ENCODE assay signal across 8 cellular contexts in the genomic region with DNA sequence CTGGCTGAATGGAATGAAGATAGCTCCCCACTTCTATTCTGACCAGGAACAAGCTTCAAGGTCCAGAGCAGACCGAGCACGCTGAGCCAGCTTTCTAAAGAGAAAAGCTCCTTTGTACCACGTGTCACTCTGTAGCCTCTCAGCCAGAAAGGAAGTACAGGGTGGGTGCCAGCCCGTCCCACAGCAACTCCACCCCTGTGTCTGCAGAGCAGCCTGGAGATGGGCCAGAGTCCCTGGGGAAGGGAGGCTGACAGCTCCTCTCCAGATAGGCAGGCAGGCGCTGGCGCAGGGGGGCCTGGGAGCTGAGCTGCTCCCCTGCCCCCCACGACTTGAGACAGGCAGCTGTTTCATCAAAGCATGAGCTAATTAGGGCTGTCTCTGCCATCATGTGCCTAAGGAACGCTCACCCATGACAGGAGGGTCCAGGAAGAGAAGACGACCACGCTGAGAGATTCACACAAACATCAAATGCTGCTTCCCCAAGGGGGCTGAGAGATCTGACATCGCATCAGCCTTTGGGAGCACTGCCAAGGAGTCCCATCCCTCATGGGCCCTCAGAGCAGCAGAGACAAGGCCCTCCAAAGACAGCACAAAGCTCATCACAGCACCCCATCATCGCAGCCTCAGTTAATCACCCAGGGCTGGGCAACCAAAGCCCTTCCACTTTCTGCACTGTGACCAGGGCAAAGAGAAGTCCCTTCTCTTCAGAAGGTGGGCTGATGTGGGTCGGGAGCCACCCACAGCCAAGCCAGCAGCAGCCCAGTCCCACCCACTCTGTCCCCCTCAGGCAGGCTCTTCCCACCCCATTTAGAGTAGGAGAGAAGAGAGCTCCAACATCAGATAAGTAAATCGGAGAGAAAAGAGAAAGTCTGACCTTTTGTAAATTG.
A peak's percentile ranks its signal among the peaks of the same experiment; 100 is the strongest.
DNase-seq lines count a peak whose midpoint lies in the region; ATAC-seq, FAIRE-seq and TF ChIP-seq lines count a peak whose summit lies in the region.

No MANE protein-coding gene starts in this region.

- no peaks in the 10 kb centered on the region for H3K36me3 ChIP-seq in sigmoid colon

- DNase-seq in Caki2 (ENCODE audit: low read depth) (peak; percentile 30), NCI-H2196 (lab: John Stamatoyannopoulos, UW; ENCODE audit: unreplicated experiment) (peak; percentile 92), astrocyte of the spinal cord (ENCODE audit: low read depth, low spot score) (peak; percentile 57), iPS-NIHi11 (ENCODE audit: low spot score) (peak; percentile 62), sigmoid colon (peak; percentile 96), SKM-1 (lab: John Stamatoyannopoulos, UW; ENCODE audit: unreplicated experiment) (no peak), H54 (ENCODE audit: insufficient read length, low spot score) (no peak)

- in situ Hi-C loops in Caki2 (cut with HindIII; ENCODE audit: low pct_unique_long_range_greater_than_20kb, low sequenced_read_pairs), result no loop called here
- in situ Hi-C loops in astrocyte of the spinal cord (cut with HindIII; ENCODE audit: low sequenced_read_pairs), result no loop called here

- FAIRE-seq in H54 (lab: Jason Lieb, UNC), result no peak

- intact Hi-C loops in sigmoid colon (cut with DNase I), result loop anchor here (10.0 kb wide), 1 partner anchor 311 kb away; no protein-coding TSS in a partner anchor

- ATAC-seq in GM21576 (IDR thresholded peaks at IDR 0.05; ENCODE audit: unreplicated experiment), result peak; percentile 71

- H3K4me1 ChIP-seq in sigmoid colon, result peaks cover 0 to 39% (median 38%) of the 10 kb centered on the region in 4 donors

- H3K4me3 ChIP-seq in astrocyte of the spinal cord (ENCODE audit: low read depth, low read length), result no peak overlapping the region
- no peak overlapping the region for H3K4me3 ChIP-seq in sigmoid colon

- TF ChIP-seq EP300 in sigmoid colon (IDR thresholded peaks at IDR 0.05), result no peak

- H3K27ac ChIP-seq in sigmoid colon, result peak overlapping the region; percentile 70 to 76 (median 76)

- TF ChIP-seq CTCF in astrocyte of the spinal cord (IDR thresholded peaks at IDR 0.05; ENCODE audit: low read depth, low read length) (no peak), sigmoid colon (IDR thresholded peaks at IDR 0.05) (no peak)

- 31% methylated on average over 14 of the region's 14 CpGs for WGBS in sigmoid colon, 2 donors

- H3K9me3 ChIP-seq in sigmoid colon, result no peaks in the 10 kb centered on the region

- TF ChIP-seq POLR2A in sigmoid colon (IDR thresholded peaks at IDR 0.05), result no peak
- TF ChIP-seq POLR2A in H54 (IDR thresholded peaks at IDR 0.05; ENCODE audit: low read depth, low read length), result no peak

- H3K27me3 ChIP-seq in sigmoid colon, result no peaks in the 10 kb centered on the region

Comparison
In these comparisons a context has a peak if more than half of its experiments do, and no peak if none do; other contexts are left out.
1. DNase-seq: peak in Caki2 (single experiment), NCI-H2196 (single experiment), astrocyte of the spinal cord (single experiment), iPS-NIHi11 (single experiment) and sigmoid colon (single experiment); none in SKM-1 (single experiment) and H54 (single experiment).